ENCODE assay signal across 8 cellular contexts in genomic region chr22:32413715-32414114, GRCh38. TPM values are rescaled to one million over a fixed set of nuclear protein-coding genes. Genes with fewer than 3 reads are reported as not detected.
DNase-seq lines count a peak whose midpoint lies in the region; ATAC-seq, FAIRE-seq and TF ChIP-seq lines count a peak whose summit lies in the region.

No MANE protein-coding gene starts in this region.

- peaks cover 7% of the 10 kb centered on the region; the same call in 2 of the 3 replicates for H3K4me1 ChIP-seq in A549
- peaks cover 6% of the 10 kb centered on the region for H3K4me1 ChIP-seq in ovary (ENCODE audit: insufficient read depth)

- no peak for TF ChIP-seq EP300 in A549 (IDR thresholded peaks at IDR 0.05)
- no peak for TF ChIP-seq EP300 in ovary (IDR thresholded peaks at IDR 0.05)

- ATAC-seq in A549 = peak in 1 of 2 experiments; percentile 47; a peak in 2 of 6 replicates
- ATAC-seq in HG03097 (IDR thresholded peaks at IDR 0.05; ENCODE audit: low FRiP score, unreplicated experiment) = no peak

- peak in 1 of 2 experiments; percentile 21; a peak in 3 of 5 replicates for TF ChIP-seq RAD21 in A549 (conservative IDR thresholded peaks at IDR 0.05 in 1 of 2, IDR thresholded peaks at IDR 0.05 in 1 of 2)

- no peaks in the 10 kb centered on the region for H3K27me3 ChIP-seq in ovary

- H3K9me3 ChIP-seq in A549 (no peaks in the 10 kb centered on the region), ovary (no peaks in the 10 kb centered on the region)

- POLR2A ChIA-PET in A549 (lab: Yijun Ruan, JAX) = no interaction called here

- H3K36me3 ChIP-seq in ovary = no peaks in the 10 kb centered on the region

- no peak overlapping the region for H3K4me2 ChIP-seq in A549

- no peak overlapping the region for H3K27ac ChIP-seq in A549
- no peak overlapping the region for H3K27ac ChIP-seq in ovary

- no peak overlapping the region for H3K4me3 ChIP-seq in A549
- no peak overlapping the region for H3K4me3 ChIP-seq in ovary

- DNase-seq in A549 (ENCODE audit: low read depth in 1 of 2, low spot score in 1 of 2) (peak; percentile 10 to 18), RKO (ENCODE audit: low spot score) (peak; percentile 44), germinal center (ENCODE audit: low spot score) (peak; percentile 5), head of caudate nucleus (no peak), T-helper 9 cell (no peak), ovary (no peak)

- intact Hi-C loops in head of caudate nucleus (cut with DNase I) (loop anchor here (2.0 kb wide), 1 partner anchor 61 kb away; the partner anchor contains the start of gene FBXO7), ovary (cut with DNase I) (no loop called here)

- TF ChIP-seq POLR2A in A549 (IDR thresholded peaks at IDR 0.05; ENCODE audit: low read length) = no peak
- TF ChIP-seq POLR2A in ovary (IDR thresholded peaks at IDR 0.05) = no peak

- FAIRE-seq in A549 (lab: Jason Lieb, UNC) = no peak

- peak; percentile 29 for TF ChIP-seq CTCF in A549 (IDR thresholded peaks at IDR 0.05)
- peak; percentile 54 for TF ChIP-seq CTCF in GM12873 (IDR thresholded peaks at IDR 0.05; ENCODE audit: insufficient read depth, low read depth, low read length, missing control alignments)
- no peak for TF ChIP-seq CTCF in ovary (IDR thresholded peaks at IDR 0.05)

- WGBS in A549 (ENCODE audit: missing lambda C conversion rate) = 86% methylated on average over 2 of the region's 2 CpGs
- WGBS in ovary, 3 donors = 76 to 86% (median 81%) methylated on average over 2 of the region's 2 CpGs

- CTCF ChIA-PET in A549 (lab: Yijun Ruan, JAX) = interaction anchor here (0.6 to 3.4 kb wide), 5 partner anchors 11 to 60 kb away, joined by 3 to 12 read pairs (median 3); no protein-coding TSS in a partner anchor

TF ChIP-seq in A549, 52 proteins besides CTCF, POLR2A, EP300 and RAD21:
- TF ChIP-seq HDAC2 (IDR thresholded peaks at IDR 0.05) (no peak), SMC3 (IDR thresholded peaks at IDR 0.05) (0 out of 3 replicates have a peak, but pooled peaks have one; percentile 18), JUN (IDR thresholded peaks at IDR 0.05) (no peak)

RNA-seq across cellular contexts. Expression of gene RTCB, which starts 1.7 kb away (rescaled TPM):
- polyA plus RNA-seq in A549 (2011; rRNA removed) (115 and 122 TPM in 2 replicates), A549 (2017; fragmentation: RNase III; extraction: RNeasy Plus Mini Kit Qiagen cat#74134 plus additional on column Dnase treatment) (91.3 to 95.7 TPM (median 93.3 TPM) in 3 replicates), ovary (10 to 100 TPM; 54.6 to 92.6 TPM)
- 72.9 and 79.3 TPM in 2 replicates for polyA plus RNA-seq in A549 (2012; cell fraction: cytosol; rRNA removed)
- polyA plus RNA-seq in A549 (2012; cell fraction: nucleus; rRNA removed) = 45.6 and 80.8 TPM in 2 replicates
- 81.0 and 82.7 TPM in 2 replicates for polyA minus RNA-seq in A549 (2011; rRNA and poly(A)+ RNA removed)
- total RNA-seq in ovary = 10 to 100 TPM; 42.9 to 68.3 (median 63.6) TPM

RNA-seq across cellular contexts. Expression of gene BPIFC, which starts 50.5 kb away (rescaled TPM):
- polyA plus RNA-seq in A549 (2011; rRNA removed) (not detected in 2 replicates), A549 (2017; fragmentation: RNase III; extraction: RNeasy Plus Mini Kit Qiagen cat#74134 plus additional on column Dnase treatment) (not detected in 3 replicates), ovary (not detected)
- polyA plus RNA-seq in A549 (2012; cell fraction: cytosol; rRNA removed) = not detected in 2 replicates
- not detected in 2 replicates for polyA plus RNA-seq in A549 (2012; cell fraction: nucleus; rRNA removed)
- polyA minus RNA-seq in A549 (2011; rRNA and poly(A)+ RNA removed) = not detected in 2 replicates
- total RNA-seq in ovary = not detected

RNA-seq across cellular contexts. Expression of gene RFPL3, which starts 56.0 kb away (rescaled TPM):
- polyA plus RNA-seq in A549 (2011; rRNA removed) (not detected in 2 replicates), A549 (2017; fragmentation: RNase III; extraction: RNeasy Plus Mini Kit Qiagen cat#74134 plus additional on column Dnase treatment) (not detected in 3 replicates), ovary (under 1 TPM in 1 of 2 donors, not detected in 1; 0.06 TPM)
- polyA plus RNA-seq in A549 (2012; cell fraction: cytosol; rRNA removed) = not detected in 2 replicates
- not detected in 2 replicates for polyA plus RNA-seq in A549 (2012; cell fraction: nucleus; rRNA removed)
- not detected in 2 replicates for polyA minus RNA-seq in A549 (2011; rRNA and poly(A)+ RNA removed)
- total RNA-seq in ovary = not detected

Comparison
In these comparisons a context has a peak if more than half of its experiments do, and no peak if none do; other contexts are left out.
1. DNase-seq: peak in A549 (2 of 2), RKO (single experiment) and germinal center (single experiment); none in head of caudate nucleus (0 of 42), T-helper 9 cell (single experiment) and ovary (0 of 5).
2. CTCF ChIP-seq: peak in A549 (single experiment) and GM12873 (single experiment); none in ovary (0 of 3).